21 cellular contexts compared by ENCODE assay signal in genomic region chr17:58020401-58020800, GRCh38.
"Had no signal": no experiment of that assay in that cellular context is flagged by ENCODE, and none has a peak within 500 bp of the region (broad histone marks: within the 10 kb centered on the region; RNA-seq: fewer than 3 reads in every experiment).

No MANE protein-coding gene starts in this region.

- H3K27ac ChIP-seq: body of pancreas, esophagus muscularis mucosa, foreskin keratinocyte, heart right ventricle, pancreas, psoas muscle, sigmoid colon, tibial artery had no signal

- H3K36me3 ChIP-seq: esophagus muscularis mucosa, heart right ventricle, pancreas, sigmoid colon, tibial artery had no signal

- DNase-seq: activated CD4-positive, alpha-beta T cell treated with anti-CD3 and anti-CD28 coated beads for 1 hour; activated CD4-positive, alpha-beta T cell treated with anti-CD3 and anti-CD28 coated beads, Interleukin-2, amount 10 ng/mL, durations not matched to agents 7 days and 5 days; activated CD8-positive, alpha-beta T cell treated with anti-CD3 and anti-CD28 coated beads for 36 hours; activated T-cell treated with anti-CD3 and anti-CD28 coated beads, Interleukin-2, amount 50 U/mL, for 48 hours; anterior cingulate cortex; body of pancreas; dermis blood vessel endothelial cell; effector CD4-positive, alpha-beta T cell; foreskin keratinocyte; heart right ventricle; naive B cell; pancreas; psoas muscle; sigmoid colon; small intestine; stimulated activated CD4-positive, alpha-beta T cell treated with anti-CD3 and anti-CD28 coated beads, Interleukin-4, amount 100 ng/mL, for 24 hours; stimulated activated naive CD8-positive, alpha-beta T cell treated with anti-CD3 and anti-CD28 coated beads, Interleukin-15, amount 100 ng/mL, for 72 hours; tibial artery had no signal

- H3K9me3 ChIP-seq: body of pancreas, esophagus muscularis mucosa, heart right ventricle, pancreas, psoas muscle, sigmoid colon, tibial artery had no signal

- H3K4me3 ChIP-seq: body of pancreas, esophagus muscularis mucosa, heart right ventricle, pancreas, psoas muscle, sigmoid colon, tibial artery had no signal

- H3K27me3 ChIP-seq: body of pancreas, foreskin keratinocyte, pancreas, sigmoid colon had no signal

- ATAC-seq: activated CD8-positive, alpha-beta T cell treated with anti-CD3 and anti-CD28 coated beads for 36 hours; body of pancreas; foreskin keratinocyte; heart right ventricle; pancreas; psoas muscle; stimulated activated effector memory CD8-positive, alpha-beta T cell treated with anti-CD3 and anti-CD28 coated beads, Interleukin-12 subunit alpha, Interleukin-12 subunit beta, amount 100 ng/mL, for 72 hours; stimulated activated naive CD8-positive, alpha-beta T cell treated with anti-CD3 and anti-CD28 coated beads, Interleukin-15, amount 100 ng/mL, for 72 hours; WTC11 had no signal

- H3K4me1 ChIP-seq: esophagus muscularis mucosa, heart right ventricle, pancreas, psoas muscle, sigmoid colon, tibial artery had no signal
